Comparison of ENCODE assay signal across 21 cellular contexts in genomic region chr12:75754698-75755097, GRCh38.
A peak's percentile ranks its signal among the peaks of the same experiment; 100 is the strongest.
DNase-seq lines count a peak whose midpoint lies in the region; ATAC-seq, FAIRE-seq and TF ChIP-seq lines count a peak whose summit lies in the region.
"Had no signal": no experiment of that assay in that cellular context is flagged by ENCODE, and none has a peak within 500 bp of the region (broad histone marks: within the 10 kb centered on the region; RNA-seq: fewer than 3 reads in every experiment).

No MANE protein-coding gene starts in this region.

- no peak overlapping the region for H3K9ac ChIP-seq in endothelial cell of umbilical vein (replicated peaks; ENCODE audit: extremely low read depth, insufficient read depth, low read length)

- CTCF ChIA-PET in endothelial cell of umbilical vein (lab: Charles Lee) = interaction anchor here (1.6 kb wide), 1 partner anchor 10 kb away, joined by 4 read pairs; no protein-coding TSS in a partner anchor

- H3K9me3 ChIP-seq in endothelial cell of umbilical vein (replicated peaks; ENCODE audit: control insufficient read depth, insufficient read depth, low read length) (no peaks in the 10 kb centered on the region), adrenal gland (replicated peaks in 1 of 3) (no peaks in the 10 kb centered on the region)
- H3K9me3 ChIP-seq: breast epithelium, HAP-1, left lung, sigmoid colon had no signal

- TF ChIP-seq CTCF in endothelial cell of umbilical vein (IDR thresholded peaks at IDR 0.05; ENCODE audit: extremely low read depth in 1 of 2, insufficient read depth in 1 of 2, low read depth in 1 of 2, low read length in 2 of 2) (no peak), adrenal gland (IDR thresholded peaks at IDR 0.05) (no peak)

- H3K4me1 Mint-ChIP-seq in activated naive CD8-positive, alpha-beta T cell treated with anti-CD3 and anti-CD28 coated beads, Interleukin-2, amount 10 ng/mL, durations not matched to agents 7 days and 5 days = peaks cover 15% of the 10 kb centered on the region
- peaks cover 21% of the 10 kb centered on the region for H3K4me1 Mint-ChIP-seq in activated naive CD8-positive, alpha-beta T cell treated with anti-CD3 and anti-CD28 coated beads, Interleukin-2, amount 50 U/mL, for 24 hours

- H3K27ac ChIP-seq in endothelial cell of umbilical vein (ENCODE audit: insufficient read depth, low read depth, low read length) (no peak overlapping the region), adrenal gland (no peak overlapping the region)
- H3K27ac ChIP-seq: breast epithelium, C4-2B, left lung, sigmoid colon had no signal

- no peak for DNase-seq in activated naive CD8-positive, alpha-beta T cell treated with anti-CD3 and anti-CD28 coated beads, Interleukin-2, amount 10 ng/mL, durations not matched to agents 7 days and 5 days
- no peak for DNase-seq in activated naive CD8-positive, alpha-beta T cell treated with anti-CD3 and anti-CD28 coated beads, Interleukin-2, amount 50 U/mL, for 24 hours
- peak; percentile 7 for DNase-seq in OCI-M1 (lab: John Stamatoyannopoulos, UW)
- no peak for DNase-seq in endothelial cell of umbilical vein (ENCODE audit: low read depth, low spot score)
- DNase-seq in renal cortical epithelial cell (ENCODE audit: low read depth) = peak; percentile 69
- DNase-seq in activated naive CD4-positive, alpha-beta T cell (lab: John Stamatoyannopoulos, UW) = no peak
- DNase-seq in adrenal gland = no peak
- DNase-seq: ACHN; cortex of kidney; EL; left lung; naive thymus-derived CD8-positive, alpha-beta T cell; NCI-H1048; NCI-H187; NCI-H526 treated with DMSO at 0.1 percent for 48 hours; SHP77; sigmoid colon had no signal

- H4K20me1 ChIP-seq in endothelial cell of umbilical vein (replicated peaks; ENCODE audit: control insufficient read depth, extremely low read depth, insufficient read depth, low read length) = no peaks in the 10 kb centered on the region

- peak overlapping the region; percentile 20 for H3K4me3 Mint-ChIP-seq in activated naive CD8-positive, alpha-beta T cell treated with anti-CD3 and anti-CD28 coated beads, Interleukin-2, amount 10 ng/mL, durations not matched to agents 7 days and 5 days
- H3K4me3 Mint-ChIP-seq in activated naive CD8-positive, alpha-beta T cell treated with anti-CD3 and anti-CD28 coated beads, Interleukin-2, amount 50 U/mL, for 24 hours = no peak overlapping the region
- H3K4me3 Mint-ChIP-seq: naive thymus-derived CD8-positive, alpha-beta T cell had no signal

- H2AFZ ChIP-seq in endothelial cell of umbilical vein (ENCODE audit: low read depth, low read length) = peak overlapping the region; percentile 42

- H3K27ac Mint-ChIP-seq in activated naive CD8-positive, alpha-beta T cell treated with anti-CD3 and anti-CD28 coated beads, Interleukin-2, amount 10 ng/mL, durations not matched to agents 7 days and 5 days = no peak overlapping the region
- no peak overlapping the region for H3K27ac Mint-ChIP-seq in activated naive CD8-positive, alpha-beta T cell treated with anti-CD3 and anti-CD28 coated beads, Interleukin-2, amount 50 U/mL, for 24 hours
- H3K27ac Mint-ChIP-seq: naive thymus-derived CD8-positive, alpha-beta T cell had no signal

- FAIRE-seq in endothelial cell of umbilical vein (lab: Jason Lieb, UNC) = no peak

- no peaks in the 10 kb centered on the region for H3K79me2 ChIP-seq in endothelial cell of umbilical vein (ENCODE audit: control insufficient read depth, insufficient read depth, low read length)

- H3K9me3 Mint-ChIP-seq in activated naive CD8-positive, alpha-beta T cell treated with anti-CD3 and anti-CD28 coated beads, Interleukin-2, amount 10 ng/mL, durations not matched to agents 7 days and 5 days = no peaks in the 10 kb centered on the region
- no peaks in the 10 kb centered on the region for H3K9me3 Mint-ChIP-seq in activated naive CD8-positive, alpha-beta T cell treated with anti-CD3 and anti-CD28 coated beads, Interleukin-2, amount 50 U/mL, for 24 hours

- intact Hi-C loops in endothelial cell of umbilical vein (cut with micrococcal nuclease) = no loop called here
- intact Hi-C loops in adrenal gland (cut with DNase I) = no loop called here

- peak; percentile 39 for ATAC-seq in activated naive CD8-positive, alpha-beta T cell treated with anti-CD3 and anti-CD28 coated beads, Interleukin-2, amount 10 ng/mL, durations not matched to agents 7 days and 5 days (ENCODE audit: low read depth)
- ATAC-seq in activated naive CD8-positive, alpha-beta T cell treated with anti-CD3 and anti-CD28 coated beads, Interleukin-2, amount 50 U/mL, for 24 hours = no peak
- no peak for ATAC-seq in GM18519 (IDR thresholded peaks at IDR 0.05; ENCODE audit: low FRiP score, unreplicated experiment)
- ATAC-seq: left lung; naive thymus-derived CD8-positive, alpha-beta T cell had no signal

- peaks cover 9% of the 10 kb centered on the region for H3K27me3 Mint-ChIP-seq in activated naive CD8-positive, alpha-beta T cell treated with anti-CD3 and anti-CD28 coated beads, Interleukin-2, amount 10 ng/mL, durations not matched to agents 7 days and 5 days
- peaks cover 4% of the 10 kb centered on the region for H3K27me3 Mint-ChIP-seq in activated naive CD8-positive, alpha-beta T cell treated with anti-CD3 and anti-CD28 coated beads, Interleukin-2, amount 50 U/mL, for 24 hours

- no peak for TF ChIP-seq POLR2A in endothelial cell of umbilical vein (IDR thresholded peaks at IDR 0.05; ENCODE audit: low read depth, low read length)
- no peak for TF ChIP-seq POLR2A in adrenal gland (IDR thresholded peaks at IDR 0.05)

- no peaks in the 10 kb centered on the region for H3K9me1 ChIP-seq in endothelial cell of umbilical vein (replicated peaks; ENCODE audit: control insufficient read depth, extremely low read depth, insufficient read depth, low read length)

- no peaks in the 10 kb centered on the region for H3K36me3 ChIP-seq in endothelial cell of umbilical vein (ENCODE audit: control insufficient read depth in 2 of 2, extremely low read depth in 1 of 2, insufficient read depth in 2 of 2, low read length in 2 of 2)
- H3K36me3 ChIP-seq in adrenal gland (replicated peaks in 1 of 2) = no peaks in the 10 kb centered on the region
- H3K36me3 ChIP-seq: breast epithelium, HAP-1, left lung, sigmoid colon had no signal

- no peak overlapping the region for H3K4me2 ChIP-seq in endothelial cell of umbilical vein (ENCODE audit: insufficient read depth, low read length)

- H3K36me3 Mint-ChIP-seq in activated naive CD8-positive, alpha-beta T cell treated with anti-CD3 and anti-CD28 coated beads, Interleukin-2, amount 10 ng/mL, durations not matched to agents 7 days and 5 days = no peaks in the 10 kb centered on the region
- H3K36me3 Mint-ChIP-seq in activated naive CD8-positive, alpha-beta T cell treated with anti-CD3 and anti-CD28 coated beads, Interleukin-2, amount 50 U/mL, for 24 hours (ENCODE audit: low read depth) = no peaks in the 10 kb centered on the region
- H3K36me3 Mint-ChIP-seq: naive thymus-derived CD8-positive, alpha-beta T cell had no signal

- H3K4me3 ChIP-seq in endothelial cell of umbilical vein (replicated peaks in 1 of 3; ENCODE audit: insufficient read depth in 1 of 3, low read depth in 1 of 3, low read length in 3 of 3) (no peak overlapping the region), adrenal gland (no peak overlapping the region)
- H3K4me3 ChIP-seq: breast epithelium, HAP-1, left lung, sigmoid colon had no signal

- dilution Hi-C loops in endothelial cell of umbilical vein (cut with MboI; ENCODE audit: extremely low pct_ligation_motif_present, low sequenced_read_pairs) = no loop called here

- H3K27me3 ChIP-seq in endothelial cell of umbilical vein (ENCODE audit: control insufficient read depth in 2 of 2, insufficient read depth in 2 of 2, low read length in 2 of 2) (no peaks in the 10 kb centered on the region), adrenal gland (no peaks in the 10 kb centered on the region)
- H3K27me3 ChIP-seq: breast epithelium, left lung, sigmoid colon had no signal

- no TSS peak for BruUV-seq in endothelial cell of umbilical vein (replicated peaks; lab: Mats Ljungman, UMichigan)

- H3K4me1 ChIP-seq in endothelial cell of umbilical vein (ENCODE audit: control insufficient read depth, extremely low read depth, insufficient read depth, low read length) (no peaks in the 10 kb centered on the region), adrenal gland (replicated peaks in 1 of 2) (no peaks in the 10 kb centered on the region)
- H3K4me1 ChIP-seq: breast epithelium, HAP-1, left lung, sigmoid colon had no signal

- POLR2A ChIA-PET in activated naive CD8-positive, alpha-beta T cell treated with anti-CD3 and anti-CD28 coated beads, Interleukin-2, amount 10 ng/mL, durations not matched to agents 7 days and 5 days (lab: Charles Lee) = no interaction called here
- POLR2A ChIA-PET in endothelial cell of umbilical vein (lab: Charles Lee) = no interaction called here

TF ChIP-seq in endothelial cell of umbilical vein, 7 proteins besides CTCF, POLR2A, EP300 and RAD21:
- TF ChIP-seq FOS (IDR thresholded peaks at IDR 0.05; ENCODE audit: borderline replicate concordance, insufficient read depth, low read length) (no peak), MAX (IDR thresholded peaks at IDR 0.05; ENCODE audit: insufficient read depth, insufficient read length) (no peak), MYC (IDR thresholded peaks at IDR 0.05; ENCODE audit: low read depth, low read length) (no peak), EZH2 (IDR thresholded peaks at IDR 0.05; ENCODE audit: borderline replicate concordance, low read depth, low read length, severe bottlenecking) (no peak), POLR2AphosphoS5 (IDR thresholded peaks at IDR 0.05; ENCODE audit: insufficient read depth, low read depth, low read length) (no peak), JUN (IDR thresholded peaks at IDR 0.05; ENCODE audit: borderline replicate concordance, insufficient read depth, insufficient read length, low read depth) (no peak), GATA2 (IDR thresholded peaks at IDR 0.05; ENCODE audit: insufficient read depth, insufficient read length, low read depth, low read length) (no peak)

Comparison
In these comparisons a context has a peak if more than half of its experiments do, and no peak if none do; other contexts are left out.
1. DNase-seq: peak in OCI-M1 (single experiment) and renal cortical epithelial cell (single experiment); none in activated naive CD8-positive, alpha-beta T cell treated with anti-CD3 and anti-CD28 coated beads, Interleukin-2, amount 10 ng/mL, durations not matched to agents 7 days and 5 days (single experiment), activated naive CD8-positive, alpha-beta T cell treated with anti-CD3 and anti-CD28 coated beads, Interleukin-2, amount 50 U/mL, for 24 hours (single experiment), endothelial cell of umbilical vein (single experiment), activated naive CD4-positive, alpha-beta T cell (0 of 4) and adrenal gland (0 of 7).